1 cellular context compared by ENCODE assay signal in the genomic region with DNA sequence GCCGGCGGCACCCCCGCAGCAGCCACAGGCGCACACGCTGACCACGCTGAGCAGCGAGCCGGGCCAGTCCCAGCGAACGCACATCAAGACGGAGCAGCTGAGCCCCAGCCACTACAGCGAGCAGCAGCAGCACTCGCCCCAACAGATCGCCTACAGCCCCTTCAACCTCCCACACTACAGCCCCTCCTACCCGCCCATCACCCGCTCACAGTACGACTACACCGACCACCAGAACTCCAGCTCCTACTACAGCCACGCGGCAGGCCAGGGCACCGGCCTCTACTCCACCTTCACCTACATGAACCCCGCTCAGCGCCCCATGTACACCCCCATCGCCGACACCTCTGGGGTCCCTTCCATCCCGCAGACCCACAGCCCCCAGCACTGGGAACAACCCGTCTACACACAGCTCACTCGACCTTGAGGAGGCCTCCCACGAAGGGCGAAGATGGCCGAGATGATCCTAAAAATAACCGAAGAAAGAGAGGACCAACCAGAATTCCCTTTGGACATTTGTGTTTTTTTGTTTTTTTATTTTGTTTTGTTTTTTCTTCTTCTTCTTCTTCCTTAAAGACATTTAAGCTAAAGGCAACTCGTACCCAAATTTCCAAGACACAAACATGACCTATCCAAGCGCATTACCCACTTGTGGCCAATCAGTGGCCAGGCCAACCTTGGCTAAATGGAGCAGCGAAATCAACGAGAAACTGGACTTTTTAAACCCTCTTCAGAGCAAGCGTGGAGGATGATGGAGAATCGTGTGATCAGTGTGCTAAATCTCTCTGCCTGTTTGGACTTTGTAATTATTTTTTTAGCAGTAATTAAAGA.
TF ChIP-seq lines count a peak whose summit lies in the region.

No MANE protein-coding gene starts in this region.

TF ChIP-seq in SK-N-SH, 30 proteins besides CTCF, POLR2A, EP300 and RAD21 (continued from another document):
- TF ChIP-seq, protein P1, sequence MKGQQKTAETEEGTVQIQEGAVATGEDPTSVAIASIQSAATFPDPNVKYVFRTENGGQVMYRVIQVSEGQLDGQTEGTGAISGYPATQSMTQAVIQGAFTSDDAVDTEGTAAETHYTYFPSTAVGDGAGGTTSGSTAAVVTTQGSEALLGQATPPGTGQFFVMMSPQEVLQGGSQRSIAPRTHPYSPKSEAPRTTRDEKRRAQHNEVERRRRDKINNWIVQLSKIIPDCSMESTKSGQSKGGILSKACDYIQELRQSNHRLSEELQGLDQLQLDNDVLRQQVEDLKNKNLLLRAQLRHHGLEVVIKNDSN (IDR thresholded peaks at IDR 0.05; ENCODE audit: borderline replicate concordance, low read depth): no peak
- TF ChIP-seq RXRA (IDR thresholded peaks at IDR 0.05; ENCODE audit: borderline replicate concordance, low read depth) (no peak), TEAD4 (IDR thresholded peaks at IDR 0.05; ENCODE audit: borderline replicate concordance, insufficient read depth) (no peak), ELF1 (IDR thresholded peaks at IDR 0.05) (no peak), RCOR1 (IDR thresholded peaks at IDR 0.05; ENCODE audit: low read length) (no peak), TAF1 (IDR thresholded peaks at IDR 0.05; ENCODE audit: borderline replicate concordance, low read depth, low read length) (no peak), NRF1 (IDR thresholded peaks at IDR 0.05; ENCODE audit: low read depth, low read length) (no peak), CHD2 (IDR thresholded peaks at IDR 0.05; ENCODE audit: low read length, partially characterized antibody) (no peak), GATA2 (CRISPR knock-in tag; IDR thresholded peaks at IDR 0.05) (no peak), MXI1 (IDR thresholded peaks at IDR 0.05; ENCODE audit: low read depth, low read length) (no peak), EZH2phosphoT487 (IDR thresholded peaks at IDR 0.05; ENCODE audit: borderline replicate concordance, low read depth) (no peak)
- TF ChIP-seq, protein P2, sequence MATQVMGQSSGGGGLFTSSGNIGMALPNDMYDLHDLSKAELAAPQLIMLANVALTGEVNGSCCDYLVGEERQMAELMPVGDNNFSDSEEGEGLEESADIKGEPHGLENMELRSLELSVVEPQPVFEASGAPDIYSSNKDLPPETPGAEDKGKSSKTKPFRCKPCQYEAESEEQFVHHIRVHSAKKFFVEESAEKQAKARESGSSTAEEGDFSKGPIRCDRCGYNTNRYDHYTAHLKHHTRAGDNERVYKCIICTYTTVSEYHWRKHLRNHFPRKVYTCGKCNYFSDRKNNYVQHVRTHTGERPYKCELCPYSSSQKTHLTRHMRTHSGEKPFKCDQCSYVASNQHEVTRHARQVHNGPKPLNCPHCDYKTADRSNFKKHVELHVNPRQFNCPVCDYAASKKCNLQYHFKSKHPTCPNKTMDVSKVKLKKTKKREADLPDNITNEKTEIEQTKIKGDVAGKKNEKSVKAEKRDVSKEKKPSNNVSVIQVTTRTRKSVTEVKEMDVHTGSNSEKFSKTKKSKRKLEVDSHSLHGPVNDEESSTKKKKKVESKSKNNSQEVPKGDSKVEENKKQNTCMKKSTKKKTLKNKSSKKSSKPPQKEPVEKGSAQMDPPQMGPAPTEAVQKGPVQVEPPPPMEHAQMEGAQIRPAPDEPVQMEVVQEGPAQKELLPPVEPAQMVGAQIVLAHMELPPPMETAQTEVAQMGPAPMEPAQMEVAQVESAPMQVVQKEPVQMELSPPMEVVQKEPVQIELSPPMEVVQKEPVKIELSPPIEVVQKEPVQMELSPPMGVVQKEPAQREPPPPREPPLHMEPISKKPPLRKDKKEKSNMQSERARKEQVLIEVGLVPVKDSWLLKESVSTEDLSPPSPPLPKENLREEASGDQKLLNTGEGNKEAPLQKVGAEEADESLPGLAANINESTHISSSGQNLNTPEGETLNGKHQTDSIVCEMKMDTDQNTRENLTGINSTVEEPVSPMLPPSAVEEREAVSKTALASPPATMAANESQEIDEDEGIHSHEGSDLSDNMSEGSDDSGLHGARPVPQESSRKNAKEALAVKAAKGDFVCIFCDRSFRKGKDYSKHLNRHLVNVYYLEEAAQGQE (IDR thresholded peaks at IDR 0.05; ENCODE audit: low read depth, low read length): no peak
- TF ChIP-seq, protein P3, sequence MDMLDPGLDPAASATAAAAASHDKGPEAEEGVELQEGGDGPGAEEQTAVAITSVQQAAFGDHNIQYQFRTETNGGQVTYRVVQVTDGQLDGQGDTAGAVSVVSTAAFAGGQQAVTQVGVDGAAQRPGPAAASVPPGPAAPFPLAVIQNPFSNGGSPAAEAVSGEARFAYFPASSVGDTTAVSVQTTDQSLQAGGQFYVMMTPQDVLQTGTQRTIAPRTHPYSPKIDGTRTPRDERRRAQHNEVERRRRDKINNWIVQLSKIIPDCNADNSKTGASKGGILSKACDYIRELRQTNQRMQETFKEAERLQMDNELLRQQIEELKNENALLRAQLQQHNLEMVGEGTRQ (IDR thresholded peaks at IDR 0.05; ENCODE audit: borderline replicate concordance, low read depth, low read length): no peak
